14 cellular contexts compared by ENCODE assay signal in the genomic region with DNA sequence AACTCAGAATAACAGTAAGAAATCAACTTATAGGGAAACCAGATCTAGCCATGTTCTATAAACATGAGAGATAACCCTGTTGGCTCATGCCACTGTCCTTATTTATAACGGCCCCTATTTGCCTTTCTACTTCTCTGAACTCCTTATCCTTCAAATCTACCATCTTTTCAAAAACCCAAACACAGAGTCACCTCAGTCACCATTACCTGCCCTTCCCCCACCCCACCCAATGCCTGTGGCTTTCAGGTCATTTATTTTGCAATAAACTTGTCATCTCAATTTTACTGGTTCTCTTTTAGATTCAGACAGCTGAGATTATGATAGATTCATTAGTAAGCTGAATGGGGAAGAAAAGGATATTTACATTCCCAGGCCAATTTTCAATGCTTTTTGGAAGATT.
"Had no signal": no experiment of that assay in that cellular context is flagged by ENCODE, and none has a peak within 500 bp of the region (broad histone marks: within the 10 kb centered on the region; RNA-seq: fewer than 3 reads in every experiment).

No MANE protein-coding gene starts in this region.

- ATAC-seq: left lung; stimulated activated memory B cell treated with anti-CD40 and anti-IgM and Interleukin-4, amounts not matched to agents 10 μg/mL and 1 μg/mL and 100 μg/mL, for 72 hours had no signal

- H3K27me3 ChIP-seq: brain microvascular endothelial cell, colonic mucosa, left lung had no signal

- H3K27ac Mint-ChIP-seq: activated T-helper 1 cell treated with anti-CD3 and anti-CD28 coated beads, Interleukin-12 subunit alpha, Interleukin-12 subunit beta, Interleukin-2, Interleukin-4 antibody, amounts not matched to agents 30 ng/mL and 10 ng/mL and 1 ng/mL, durations not matched to agents 14 hours and 24 hours and 36 hours; stimulated activated memory B cell treated with anti-CD40 and anti-IgM and Interleukin-4, amounts not matched to agents 10 μg/mL and 1 μg/mL and 100 μg/mL, for 72 hours; T-helper 1 cell treated with Interleukin-12 subunit alpha and Interleukin-12 subunit beta and Interleukin-4 antibody, amounts not matched to agents 30 μg/mL and 1 μg/mL, for 36 hours had no signal

- DNase-seq: activated CD8-positive, alpha-beta memory T cell treated with anti-CD3 and anti-CD28 coated beads, Interleukin-2, amount 50 U/mL, for 4 hours; aorta; brain microvascular endothelial cell; central memory CD4-positive, alpha-beta T cell; colonic mucosa; erythroblast; foreskin melanocyte; hypothalamus; kidney; left lung; midbrain had no signal

- H3K27ac ChIP-seq: brain microvascular endothelial cell, colonic mucosa, left lung had no signal

- H3K36me3 ChIP-seq: brain microvascular endothelial cell, colonic mucosa, left lung had no signal

- H3K27me3 Mint-ChIP-seq: stimulated activated memory B cell treated with anti-CD40 and anti-IgM and Interleukin-4, amounts not matched to agents 10 μg/mL and 1 μg/mL and 100 μg/mL, for 72 hours had no signal

- H3K4me3 Mint-ChIP-seq: activated T-helper 1 cell treated with anti-CD3 and anti-CD28 coated beads, Interleukin-12 subunit alpha, Interleukin-12 subunit beta, Interleukin-2, Interleukin-4 antibody, amounts not matched to agents 30 ng/mL and 10 ng/mL and 1 ng/mL, durations not matched to agents 14 hours and 24 hours and 36 hours; stimulated activated memory B cell treated with anti-CD40 and anti-IgM and Interleukin-4, amounts not matched to agents 10 μg/mL and 1 μg/mL and 100 μg/mL, for 72 hours; T-helper 1 cell treated with Interleukin-12 subunit alpha and Interleukin-12 subunit beta and Interleukin-4 antibody, amounts not matched to agents 30 μg/mL and 1 μg/mL, for 36 hours had no signal

- H3K4me3 ChIP-seq: colonic mucosa, left lung had no signal
